12 cellular contexts compared by ENCODE assay signal in the genomic region with DNA sequence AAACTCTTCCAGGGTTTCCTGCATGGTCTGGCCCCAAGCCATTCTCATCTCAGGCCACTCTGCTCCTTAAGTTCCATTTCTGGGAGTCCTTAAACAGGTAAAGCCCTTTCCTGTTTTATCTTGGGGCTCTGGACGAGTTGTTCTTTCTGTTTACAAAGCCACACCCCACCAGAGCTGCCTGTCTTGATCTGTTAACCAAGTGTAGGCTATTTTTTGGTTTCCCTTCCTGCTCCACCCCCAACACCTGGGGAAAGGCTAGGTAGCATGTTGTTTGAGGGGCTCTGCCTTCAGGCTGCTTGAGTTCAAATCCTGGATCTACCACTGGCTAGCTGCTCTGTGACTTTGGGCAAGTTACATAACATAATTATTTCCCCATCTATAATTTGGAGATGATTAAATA. TPM values are rescaled to one million over a fixed set of nuclear protein-coding genes. Genes with fewer than 3 reads are reported as not detected.
DNase-seq lines count a peak whose midpoint lies in the region; ATAC-seq and TF ChIP-seq lines count a peak whose summit lies in the region.
"Had no signal": no experiment of that assay in that cellular context is flagged by ENCODE, and none has a peak within 500 bp of the region (broad histone marks: within the 10 kb centered on the region; RNA-seq: fewer than 3 reads in every experiment).

No MANE protein-coding gene starts in this region.

- H3K27me3 ChIP-seq in breast epithelium (no peaks in the 10 kb centered on the region), PC-9 (ENCODE audit: insufficient read depth, low read depth) (no peaks in the 10 kb centered on the region), esophagus (ENCODE audit: control insufficient read depth in 1 of 2, insufficient read depth in 2 of 2, low read length in 2 of 2) (no peaks in the 10 kb centered on the region), upper lobe of right lung (no peaks in the 10 kb centered on the region), heart left ventricle (no peaks in the 10 kb centered on the region)

- peak overlapping the region; percentile 81 for H3K4me2 ChIP-seq in PC-9

- no peak for ATAC-seq in upper lobe of right lung
- no peak for ATAC-seq in heart left ventricle
- no peak for ATAC-seq in HG02981 (IDR thresholded peaks at IDR 0.05; ENCODE audit: unreplicated experiment)

- TF ChIP-seq CTCF in MCF 10A (IDR thresholded peaks at IDR 0.05; ENCODE audit: unreplicated experiment) (no peak), breast epithelium (IDR thresholded peaks at IDR 0.05) (no peak), PC-9 (conservative IDR thresholded peaks at IDR 0.05) (no peak), upper lobe of right lung (IDR thresholded peaks at IDR 0.05) (no peak), heart left ventricle (IDR thresholded peaks at IDR 0.05) (no peak)

- H3K79me2 ChIP-seq in PC-9 (ENCODE audit: low read depth), result peaks cover 26% of the 10 kb centered on the region

- H3K27ac ChIP-seq in breast epithelium (peak overlapping the region in 1 of 2 donors; percentile 95), PC-9 (no peak overlapping the region), esophagus (ENCODE audit: low read depth in 2 of 2, low read length in 1 of 2) (peak overlapping the region; percentile 64 to 73), upper lobe of right lung (peak overlapping the region; percentile 58), heart left ventricle (peak overlapping the region in 2 of 12 donors; percentile 33 to 92)

- no peaks in the 10 kb centered on the region for H3K9me3 ChIP-seq in breast epithelium
- H3K9me3 ChIP-seq in PC-9 (ENCODE audit: insufficient read depth, low read depth), result no peaks in the 10 kb centered on the region
- no peaks in the 10 kb centered on the region for H3K9me3 ChIP-seq in esophagus (ENCODE audit: control insufficient read depth in 2 of 2, insufficient read depth in 1 of 2, low read depth in 1 of 2, low read length in 1 of 2)
- H3K9me3 ChIP-seq in upper lobe of right lung, result no peaks in the 10 kb centered on the region
- no peaks in the 10 kb centered on the region for H3K9me3 ChIP-seq in heart left ventricle

- no peaks in the 10 kb centered on the region for H3K9me2 ChIP-seq in PC-9 (ENCODE audit: insufficient read depth)

- CTCF ChIA-PET in MCF 10A (lab: Yijun Ruan, JAX), result interaction anchor here (0.6 to 2.7 kb wide), 3 partner anchors 42 to 564 kb away, joined by 3 to 19 read pairs (median 3); no protein-coding TSS in a partner anchor
- CTCF ChIA-PET in PC-9 (lab: Charles Lee), result no interaction called here

- POLR2A ChIA-PET in MCF 10A (lab: Yijun Ruan, JAX), result interaction anchor here (1.2 to 4.1 kb wide), 15 partner anchors 9 to 166 kb away, joined by 3 to 61 read pairs (median 7); a partner anchor contains a TSS
- POLR2A ChIA-PET in PC-9 (lab: Charles Lee; ENCODE audit: unreplicated experiment), result no interaction called here

- H2AFZ ChIP-seq in PC-9, result peak overlapping the region; percentile 82; the same call in 1 of the 2 replicates

- peaks cover 20% of the 10 kb centered on the region for H3K4me1 Mint-ChIP-seq in MCF 10A (ENCODE audit: insufficient read depth, unreplicated experiment)

- no peaks in the 10 kb centered on the region for H3K36me3 ChIP-seq in breast epithelium
- peaks cover 29% of the 10 kb centered on the region for H3K36me3 ChIP-seq in PC-9 (ENCODE audit: low read depth)
- H3K36me3 ChIP-seq in esophagus (ENCODE audit: control insufficient read depth in 2 of 2, insufficient read depth in 2 of 2, low read length in 1 of 2), result peaks cover under 1 to 8% of the 10 kb centered on the region in 2 donors
- peaks cover 18% of the 10 kb centered on the region for H3K36me3 ChIP-seq in upper lobe of right lung
- H3K36me3 ChIP-seq in heart left ventricle, result peaks cover 0 to 27% (median 19%) of the 10 kb centered on the region in 9 donors

- H3K27me3 Mint-ChIP-seq in MCF 10A (ENCODE audit: insufficient read depth, unreplicated experiment), result no peaks in the 10 kb centered on the region

- intact Hi-C loops in MCF 10A (cut with micrococcal nuclease) (loop anchor here (5.0 kb wide), 1 partner anchor 126 kb away; no protein-coding TSS in a partner anchor), breast epithelium (cut with DNase I; ENCODE audit: low total_unique reads) (loop anchor here (10.0 kb wide), 1 partner anchor 1954 kb away; no protein-coding TSS in a partner anchor), PC-9 (cut with micrococcal nuclease; ENCODE audit: unreplicated experiment) (loop anchor here (5.0 to 10.0 kb wide), 5 partner anchors 49 to 866 kb away; a partner anchor contains a TSS), upper lobe of right lung (cut with DNase I) (no loop called here), cardiac septum (cut with DNase I) (loop anchor here (5.0 kb wide), 4 partner anchors 124 to 271 kb away; no protein-coding TSS in a partner anchor), heart left ventricle (cut with DNase I) (loop anchor here in 9 of 10 donors (5.0 to 10.0 kb wide), 13 partner anchors 46 to 274 kb away; a partner anchor contains a TSS)

- H3K4me1 ChIP-seq in breast epithelium (peaks cover 0 to 18% of the 10 kb centered on the region in 2 donors), PC-9 (replicated peaks; ENCODE audit: insufficient read depth) (peaks cover 23% of the 10 kb centered on the region), esophagus (ENCODE audit: control insufficient read depth in 2 of 2, insufficient read depth in 2 of 2, low read length in 1 of 2) (peaks cover 4% of the 10 kb centered on the region in 2 donors), upper lobe of right lung (peaks cover 21% of the 10 kb centered on the region), heart left ventricle (peaks cover 6 to 32% (median 24%) of the 10 kb centered on the region in 12 donors)

- peaks cover 27% of the 10 kb centered on the region for H3F3A ChIP-seq in PC-9 (ENCODE audit: insufficient read depth, low read depth)

- no peak for DNase-seq in MCF 10A (ENCODE audit: unreplicated experiment)
- no peak for DNase-seq in breast epithelium (ENCODE audit: low spot score in 2 of 2)
- DNase-seq in PC-9, result no peak
- no peak for DNase-seq in upper lobe of right lung
- DNase-seq in cardiac septum (ENCODE audit: low spot score), result no peak
- no peak for DNase-seq in heart left ventricle
- DNase-seq: effector CD4-positive, alpha-beta T cell; stimulated activated CD4-positive, alpha-beta T cell treated with anti-CD3 and anti-CD28 coated beads, Interleukin-15, amount 100 ng/mL, for 24 hours; stimulated activated naive CD4-positive, alpha-beta T cell treated with Interleukin-2 at 50 U/mL for 16 hours; T1000 had no signal

- WGBS in esophagus, 2 donors, result 17 to 18% methylated on average over 1 of the region's 1 CpG
- 39 to 71% (median 62%) methylated on average over 1 of the region's 1 CpG for WGBS in heart left ventricle, 4 donors

- H3K4me3 ChIP-seq in breast epithelium (no peak overlapping the region), PC-9 (no peak overlapping the region; the same call in 1 of the 2 replicates), esophagus (ENCODE audit: low read depth in 1 of 2, low read length in 2 of 2) (no peak overlapping the region), upper lobe of right lung (no peak overlapping the region), heart left ventricle (no peak overlapping the region)

- no peaks in the 10 kb centered on the region for H4K20me1 ChIP-seq in PC-9 (ENCODE audit: insufficient read depth)

- BruUV-seq in MCF 10A (replicated peaks; lab: Mats Ljungman, UMichigan) (no TSS peak), PC-9 (replicated peaks; lab: Mats Ljungman, UMichigan) (TSS peak; percentile 51)

- H3K9me3 Mint-ChIP-seq in MCF 10A (ENCODE audit: unreplicated experiment), result no peaks in the 10 kb centered on the region

- H3K27ac Mint-ChIP-seq in MCF 10A (ENCODE audit: low read depth, unreplicated experiment), result no peak overlapping the region

- peaks cover 36% of the 10 kb centered on the region for H3K36me3 Mint-ChIP-seq in MCF 10A (ENCODE audit: insufficient read depth, unreplicated experiment)

- H3K4me3 Mint-ChIP-seq in MCF 10A (ENCODE audit: unreplicated experiment), result peak overlapping the region; percentile 84

- TF ChIP-seq POLR2A in breast epithelium (IDR thresholded peaks at IDR 0.05) (no peak), heart left ventricle (IDR thresholded peaks at IDR 0.05) (no peak)

RNA-seq across cellular contexts. Expression of a gene that starts 40.0 kb away (rescaled TPM):
- total RNA-seq in MCF 10A (2022), result 6.2 and 6.7 TPM in 2 replicates
- 1 to 10 TPM in 2 of 3 donors, not detected in 1; 1.6 to 2.8 TPM for total RNA-seq in breast epithelium
- total RNA-seq in PC-9 (2021), result 0.73 and 0.92 TPM in 2 replicates
- polyA plus RNA-seq in esophagus, result 1 to 10 TPM in 1 of 2 donors, under 1 TPM in 1; 0.90 to 1.0 TPM
- 1.0 TPM for total RNA-seq in upper lobe of right lung
- 3.4 TPM for total RNA-seq in cardiac septum
- total RNA-seq in heart left ventricle, result 1 to 10 TPM; 2.2 to 6.8 (median 5.3) TPM
- polyA plus RNA-seq in heart left ventricle, result 1 to 10 TPM; 3.1 to 3.3 TPM

RNA-seq across cellular contexts. Expression of a gene that starts 52.2 kb away (rescaled TPM):
- total RNA-seq in MCF 10A (2022) (16.8 and 23.0 TPM in 2 replicates), breast epithelium (10 to 100 TPM in 2 of 3 donors, 1 to 10 TPM in 1; 8.0 to 16.8 (median 14.1) TPM), PC-9 (2021) (13.8 and 17.1 TPM in 2 replicates), upper lobe of right lung (15.4 TPM), cardiac septum (111 TPM), heart left ventricle (100 to 1,000 TPM in 1 of 9 donors, 10 to 100 TPM in 8; 29.8 to 111 (median 75.3) TPM)
- polyA plus RNA-seq in esophagus (1 to 10 TPM; 5.5 to 7.2 TPM), heart left ventricle (10 to 100 TPM in 1 of 2 donors, 1 to 10 TPM in 1; 6.1 to 26.2 TPM)
